In the genomic region with DNA sequence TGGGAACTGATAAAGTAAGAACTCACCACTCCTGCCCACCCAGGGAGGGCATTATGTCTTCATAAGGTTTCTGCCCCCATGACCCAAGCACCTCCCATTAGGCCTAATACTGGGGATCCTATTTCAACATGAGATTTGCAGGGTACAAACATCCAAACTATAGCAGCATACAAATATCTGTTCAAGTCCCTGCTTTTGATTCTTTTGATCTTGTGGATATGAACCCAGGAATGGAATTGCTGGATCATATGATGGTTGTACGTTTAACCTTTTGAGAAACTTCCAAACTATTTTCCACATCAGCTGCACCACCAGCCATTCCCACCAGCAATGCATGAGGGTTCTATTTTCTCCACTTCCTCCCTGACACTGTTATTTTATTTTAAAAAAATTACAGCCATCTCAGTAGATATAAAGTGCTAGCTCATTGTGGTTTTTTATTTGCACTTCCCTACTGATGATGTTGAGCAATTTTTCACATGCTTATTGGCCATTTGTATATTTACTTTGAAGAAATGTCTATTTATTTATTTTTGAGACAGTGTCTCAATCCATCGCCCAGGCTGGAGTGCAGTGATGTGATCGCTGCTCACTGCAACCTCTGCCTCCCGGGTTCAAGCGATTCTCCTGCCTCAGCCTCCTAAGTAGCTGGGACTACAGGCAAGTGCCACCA, we compare ENCODE assay signal across 11 cellular contexts. TPM values are rescaled to one million over a fixed set of nuclear protein-coding genes. Genes with fewer than 3 reads are reported as not detected.
A peak's percentile ranks its signal among the peaks of the same experiment; 100 is the strongest.
DNase-seq lines count a peak whose midpoint lies in the region; ATAC-seq and TF ChIP-seq lines count a peak whose summit lies in the region.
"Had no signal": no experiment of that assay in that cellular context is flagged by ENCODE, and none has a peak within 500 bp of the region (broad histone marks: within the 10 kb centered on the region; RNA-seq: fewer than 3 reads in every experiment).

No MANE protein-coding gene starts in this region.

- H3K27ac ChIP-seq in left lung (peak overlapping the region; percentile 66 to 98), tibial nerve (peak overlapping the region in 3 of 4 donors; percentile 45 to 84 (median 71))
- H3K27ac ChIP-seq: ovary had no signal

- H3K4me3 ChIP-seq in left lung = no peak overlapping the region
- H3K4me3 ChIP-seq in tibial nerve = no peak overlapping the region
- H3K4me3 ChIP-seq: ovary had no signal

- no peak overlapping the region for H3K4me3 Mint-ChIP-seq in stimulated activated effector memory CD8-positive, alpha-beta T cell treated with anti-CD3 and anti-CD28 coated beads, Interleukin-12 subunit alpha, Interleukin-12 subunit beta, amount 100 ng/mL, for 72 hours

- no peaks in the 10 kb centered on the region for H3K9me3 ChIP-seq in left lung
- H3K9me3 ChIP-seq in tibial nerve = no peaks in the 10 kb centered on the region
- H3K9me3 ChIP-seq: ovary had no signal

- no peaks in the 10 kb centered on the region for H3K9me3 Mint-ChIP-seq in stimulated activated effector memory CD8-positive, alpha-beta T cell treated with anti-CD3 and anti-CD28 coated beads, Interleukin-12 subunit alpha, Interleukin-12 subunit beta, amount 100 ng/mL, for 72 hours

- H3K4me1 ChIP-seq in left lung = peaks cover 8 to 72% of the 10 kb centered on the region in 2 donors
- H3K4me1 ChIP-seq in tibial nerve = peaks cover 0 to 17% (median 5%) of the 10 kb centered on the region in 4 donors

- H3K27me3 ChIP-seq in left lung (no peaks in the 10 kb centered on the region), tibial nerve (no peaks in the 10 kb centered on the region)
- H3K27me3 ChIP-seq: ovary had no signal

- H3K36me3 ChIP-seq in left lung = peaks cover 0 to 14% of the 10 kb centered on the region in 2 donors
- H3K36me3 ChIP-seq in tibial nerve = peaks cover 0 to 16% (median 0%) of the 10 kb centered on the region in 3 donors
- H3K36me3 ChIP-seq: ovary had no signal

- peaks cover 19% of the 10 kb centered on the region for H3K4me1 Mint-ChIP-seq in stimulated activated effector memory CD8-positive, alpha-beta T cell treated with anti-CD3 and anti-CD28 coated beads, Interleukin-12 subunit alpha, Interleukin-12 subunit beta, amount 100 ng/mL, for 72 hours

- 59 to 71% methylated on average over 5 of the region's 5 CpGs for WGBS in tibial nerve, 2 donors

- no peak for TF ChIP-seq CTCF in left lung (IDR thresholded peaks at IDR 0.05)
- TF ChIP-seq CTCF in tibial nerve (IDR thresholded peaks at IDR 0.05) = no peak

- peaks cover 56% of the 10 kb centered on the region for H3K36me3 Mint-ChIP-seq in stimulated activated effector memory CD8-positive, alpha-beta T cell treated with anti-CD3 and anti-CD28 coated beads, Interleukin-12 subunit alpha, Interleukin-12 subunit beta, amount 100 ng/mL, for 72 hours

- DNase-seq in LHCN-M2 (ENCODE audit: low read depth) (peak; percentile 12), amniotic epithelial cell (ENCODE audit: low read depth) (peak; percentile 65), left lung (no peak), tibial nerve (ENCODE audit: low spot score in 2 of 2) (no peak)
- DNase-seq in activated T-cell treated with anti-CD3 and anti-CD28 coated beads, Interleukin-2, amount 50 U/mL, for 1 hour = no peak
- DNase-seq in stimulated activated effector memory CD8-positive, alpha-beta T cell treated with anti-CD3 and anti-CD28 coated beads, Interleukin-12 subunit alpha, Interleukin-12 subunit beta, amount 100 ng/mL, for 72 hours (ENCODE audit: low spot score in 2 of 2) = no peak
- DNase-seq: NCI-H146, ovary had no signal

- no peak overlapping the region for H3K27ac Mint-ChIP-seq in stimulated activated effector memory CD8-positive, alpha-beta T cell treated with anti-CD3 and anti-CD28 coated beads, Interleukin-12 subunit alpha, Interleukin-12 subunit beta, amount 100 ng/mL, for 72 hours

- no peak for TF ChIP-seq POLR2A in tibial nerve (IDR thresholded peaks at IDR 0.05)

- intact Hi-C loops in left lung (cut with DNase I) = no loop called here

- ATAC-seq in left lung (peak; percentile 55), HG02798 (IDR thresholded peaks at IDR 0.05; ENCODE audit: poor library complexity, unreplicated experiment) (no peak)
- no peak for ATAC-seq in stimulated activated effector memory CD8-positive, alpha-beta T cell treated with anti-CD3 and anti-CD28 coated beads, Interleukin-12 subunit alpha, Interleukin-12 subunit beta, amount 100 ng/mL, for 72 hours
- ATAC-seq: HCT116, Panc1 had no signal

- TF ChIP-seq EP300 in tibial nerve (IDR thresholded peaks at IDR 0.05) = peak in 1 of 2 donors; percentile 60

RNA-seq across cellular contexts. Expression of a gene that starts 7.1 kb away (rescaled TPM):
- 8.0 and 9.8 TPM in 2 replicates for total RNA-seq in LHCN-M2 (2014; rRNA removed)
- 3.0 TPM for polyA plus RNA-seq in LHCN-M2 (2012)
- 10 to 100 TPM; 41.5 to 87.3 TPM for total RNA-seq in left lung
- total RNA-seq in tibial nerve = 10 to 100 TPM; 26.9 to 60.0 (median 36.6) TPM

RNA-seq across cellular contexts. Expression of a gene that starts 13.3 kb away (rescaled TPM):
- total RNA-seq in LHCN-M2 (2014; rRNA removed) (3.2 and 7.4 TPM in 2 replicates), left lung (100 to 1,000 TPM in 1 of 2 donors, 10 to 100 TPM in 1; 83.8 to 119 TPM), tibial nerve (10 to 100 TPM; 19.4 to 31.5 (median 23.7) TPM)
- polyA plus RNA-seq in LHCN-M2 (2012) = 7.9 TPM

RNA-seq across cellular contexts. Expression of a gene that starts 54.9 kb away (rescaled TPM):
- 50.1 and 51.3 TPM in 2 replicates for total RNA-seq in LHCN-M2 (2014; rRNA removed)
- polyA plus RNA-seq in LHCN-M2 (2012) = 25.0 TPM
- total RNA-seq in left lung = 100 to 1,000 TPM; 172 to 222 TPM
- total RNA-seq in tibial nerve = 100 to 1,000 TPM; 104 to 151 (median 149) TPM

Comparison
In these comparisons a context has a peak if more than half of its experiments do, and no peak if none do; other contexts are left out.
1. DNase-seq: peak in LHCN-M2 (single experiment) and amniotic epithelial cell (single experiment); none in left lung (0 of 2), tibial nerve (0 of 2), activated T-cell treated with anti-CD3 and anti-CD28 coated beads, Interleukin-2, amount 50 U/mL, for 1 hour (single experiment) and stimulated activated effector memory CD8-positive, alpha-beta T cell treated with anti-CD3 and anti-CD28 coated beads, Interleukin-12 subunit alpha, Interleukin-12 subunit beta, amount 100 ng/mL, for 72 hours (0 of 2).